In genomic region chr20:46132705-46133120, GRCh38 we compare ENCODE assay signal across 1 cellular context.
TF ChIP-seq lines count a peak whose summit lies in the region.

No MANE protein-coding gene starts in this region.

TF ChIP-seq in HepG2, 621 proteins besides CTCF, POLR2A, EP300 and RAD21 (continued from another document and continues in another):
- TF ChIP-seq FOXC1 (CRISPR knock-in tag; IDR thresholded peaks at IDR 0.05; ENCODE audit: borderline replicate concordance) = peak; percentile 63; the same call in 1 of the 2 replicates
- no peak for TF ChIP-seq ZNF383 (CRISPR knock-in tag; IDR thresholded peaks at IDR 0.05; ENCODE audit: borderline replicate concordance)
- no peak for TF ChIP-seq SIX1 (CRISPR knock-in tag; IDR thresholded peaks at IDR 0.05; ENCODE audit: borderline replicate concordance)
- TF ChIP-seq ZNF234 (CRISPR knock-in tag; conservative IDR thresholded peaks at IDR 0.05) = no peak
- no peak for TF ChIP-seq RBFOX2 (IDR thresholded peaks at IDR 0.05; ENCODE audit: low read depth, low read length)
- TF ChIP-seq KLF9 (CRISPR knock-in tag; IDR thresholded peaks at IDR 0.05; ENCODE audit: low read depth) = no peak
- no peak for TF ChIP-seq BHLHE40 (IDR thresholded peaks at IDR 0.05; ENCODE audit: low read length)
- TF ChIP-seq SRSF9 (IDR thresholded peaks at IDR 0.05; ENCODE audit: borderline replicate concordance, insufficient read depth, low read depth, low read length, poor library complexity, severe bottlenecking) = no peak
- no peak for TF ChIP-seq ZNF782 (CRISPR knock-in tag; IDR thresholded peaks at IDR 0.05; ENCODE audit: borderline replicate concordance)
- no peak for TF ChIP-seq ZNF710 (CRISPR knock-in tag; IDR thresholded peaks at IDR 0.05; ENCODE audit: borderline replicate concordance)
- TF ChIP-seq PBX2 (CRISPR knock-in tag; IDR thresholded peaks at IDR 0.05) = no peak
- no peak for TF ChIP-seq TFDP1 (CRISPR knock-in tag; IDR thresholded peaks at IDR 0.05; ENCODE audit: borderline replicate concordance)
- no peak; the same call in 1 of the 2 replicates for TF ChIP-seq KLF12 (CRISPR knock-in tag; IDR thresholded peaks at IDR 0.05; ENCODE audit: borderline replicate concordance)
- TF ChIP-seq CEBPZ (IDR thresholded peaks at IDR 0.05; ENCODE audit: low read length) = no peak
- no peak for TF ChIP-seq FOXJ3 (CRISPR knock-in tag; IDR thresholded peaks at IDR 0.05; ENCODE audit: borderline replicate concordance)
- no peak for TF ChIP-seq PAWR (CRISPR knock-in tag; IDR thresholded peaks at IDR 0.05; ENCODE audit: borderline replicate concordance)
- 0 out of 2 replicates have a peak, but pooled peaks have one; percentile 32 for TF ChIP-seq ZNF567 (CRISPR knock-in tag; IDR thresholded peaks at IDR 0.05; ENCODE audit: borderline replicate concordance)
- TF ChIP-seq ZNF12 (CRISPR knock-in tag; IDR thresholded peaks at IDR 0.05) = no peak
- no peak for TF ChIP-seq MTA1 (CRISPR knock-in tag; IDR thresholded peaks at IDR 0.05; ENCODE audit: borderline replicate concordance)
- TF ChIP-seq ZNF275 (CRISPR knock-in tag; IDR thresholded peaks at IDR 0.05; ENCODE audit: borderline replicate concordance) = no peak
- no peak for TF ChIP-seq ZMYM3 (CRISPR knock-in tag; IDR thresholded peaks at IDR 0.05)
- no peak for TF ChIP-seq ZKSCAN5 (CRISPR knock-in tag; IDR thresholded peaks at IDR 0.05)
- no peak for TF ChIP-seq ZNF709 (CRISPR knock-in tag; IDR thresholded peaks at IDR 0.05)
- no peak for TF ChIP-seq ZBTB34 (CRISPR knock-in tag; IDR thresholded peaks at IDR 0.05)
- no peak for TF ChIP-seq XBP1 (CRISPR knock-in tag; IDR thresholded peaks at IDR 0.05)
- TF ChIP-seq MAFF (IDR thresholded peaks at IDR 0.05; ENCODE audit: low read depth, low read length) = no peak
- TF ChIP-seq ZNF678 (CRISPR knock-in tag; IDR thresholded peaks at IDR 0.05) = no peak
- no peak for TF ChIP-seq ZNF614 (CRISPR knock-in tag; IDR thresholded peaks at IDR 0.05; ENCODE audit: borderline replicate concordance)
- TF ChIP-seq TIGD3 (CRISPR knock-in tag; IDR thresholded peaks at IDR 0.05; ENCODE audit: borderline replicate concordance) = no peak
- TF ChIP-seq PATZ1 (CRISPR knock-in tag; IDR thresholded peaks at IDR 0.05) = peak; percentile 53; the same call in 1 of the 2 replicates
- TF ChIP-seq ZBTB21 (CRISPR knock-in tag; IDR thresholded peaks at IDR 0.05) = no peak
- no peak for TF ChIP-seq ZNF251 (CRISPR knock-in tag; IDR thresholded peaks at IDR 0.05)
- no peak for TF ChIP-seq ZUFSP (CRISPR knock-in tag; IDR thresholded peaks at IDR 0.05; ENCODE audit: borderline replicate concordance)
- no peak for TF ChIP-seq GMEB1 (CRISPR knock-in tag; IDR thresholded peaks at IDR 0.05; ENCODE audit: borderline replicate concordance)
- no peak for TF ChIP-seq ZSCAN12 (CRISPR knock-in tag; IDR thresholded peaks at IDR 0.05)
- TF ChIP-seq ZFP36 (IDR thresholded peaks at IDR 0.05; ENCODE audit: borderline replicate concordance, low read depth, low read length, partially characterized antibody) = no peak
- 0 out of 2 replicates have a peak, but pooled peaks have one; percentile 9 for TF ChIP-seq HNF1B (CRISPR knock-in tag; IDR thresholded peaks at IDR 0.05)
- TF ChIP-seq HNF4A (CRISPR knock-in tag; IDR thresholded peaks at IDR 0.05) = no peak
